In the genomic region with DNA sequence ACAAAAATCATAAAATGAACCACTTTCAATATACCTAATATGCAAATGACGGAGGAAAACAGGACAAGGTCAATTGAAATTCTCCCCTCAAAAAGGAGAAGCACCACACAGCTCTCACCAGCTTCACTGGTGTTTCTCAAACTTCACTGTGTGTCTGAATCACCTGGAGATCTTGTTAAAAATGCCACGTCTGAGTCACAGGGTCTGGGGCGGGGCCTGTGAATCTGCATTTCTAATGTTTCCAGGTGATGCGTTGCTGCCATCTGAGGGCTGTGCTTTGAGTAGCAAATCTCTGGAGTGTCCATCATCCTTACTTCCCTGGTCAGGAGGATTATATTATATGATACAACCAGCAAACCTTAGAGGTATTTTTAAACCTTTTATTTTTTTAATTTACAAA, we compare ENCODE assay signal across 1 cellular context.
A peak's percentile ranks its signal among the peaks of the same experiment; 100 is the strongest.
TF ChIP-seq lines count a peak whose summit lies in the region.

No MANE protein-coding gene starts in this region.

TF ChIP-seq in H1, 55 proteins besides CTCF, POLR2A, EP300 and RAD21:
- TF ChIP-seq CTBP2 (IDR thresholded peaks at IDR 0.05; ENCODE audit: borderline replicate concordance, insufficient read depth, insufficient read length, low read length) = no peak
- TF ChIP-seq JUND (IDR thresholded peaks at IDR 0.05; ENCODE audit: low read length) = peak; percentile 34; the same call in 1 of the 2 replicates
